ENCODE assay signal across 9 cellular contexts in genomic region chr2:168136392-168136977, GRCh38.
DNase-seq lines count a peak whose midpoint lies in the region; ATAC-seq, FAIRE-seq and TF ChIP-seq lines count a peak whose summit lies in the region.
"Had no signal": no experiment of that assay in that cellular context is flagged by ENCODE, and none has a peak within 500 bp of the region (broad histone marks: within the 10 kb centered on the region; RNA-seq: fewer than 3 reads in every experiment).

No MANE protein-coding gene starts in this region.

- H3K27me3 Mint-ChIP-seq in CD4-positive, CD25-positive, alpha-beta regulatory T cell, result no peaks in the 10 kb centered on the region

- no peaks in the 10 kb centered on the region for H3K4me1 ChIP-seq in CD4-positive, CD25-positive, alpha-beta regulatory T cell (ENCODE audit: control insufficient read depth, insufficient read depth, low read length, poor library complexity, severe bottlenecking)
- H3K4me1 ChIP-seq in KMS-11 (ENCODE audit: low read depth, poor library complexity, severe bottlenecking), result no peaks in the 10 kb centered on the region

- H3K79me2 ChIP-seq in KMS-11 (ENCODE audit: insufficient read depth, low read depth), result no peaks in the 10 kb centered on the region

- TF ChIP-seq CTCF in KMS-11 (conservative IDR thresholded peaks at IDR 0.05; ENCODE audit: low read depth, low read length) (peak; percentile 67), VCaP (conservative IDR thresholded peaks at IDR 0.05) (peak; percentile 68)

- H3K4me3 Mint-ChIP-seq in CD4-positive, CD25-positive, alpha-beta regulatory T cell, result no peak overlapping the region

- no peaks in the 10 kb centered on the region for H3K9me3 Mint-ChIP-seq in CD4-positive, CD25-positive, alpha-beta regulatory T cell

- no peak overlapping the region for H3K27ac Mint-ChIP-seq in CD4-positive, CD25-positive, alpha-beta regulatory T cell

- FAIRE-seq in urothelium cell line (lab: Jason Lieb, UNC), result no peak

- H3K4me1 Mint-ChIP-seq in CD4-positive, CD25-positive, alpha-beta regulatory T cell, result peaks cover 10 to 16% (median 13%) of the 10 kb centered on the region in 4 donors

- peak in 1 of 2 donors; percentile 52 for ATAC-seq in CD4-positive, CD25-positive, alpha-beta regulatory T cell (ENCODE audit: low read depth in 2 of 2)
- ATAC-seq in GM18870 (IDR thresholded peaks at IDR 0.05; ENCODE audit: unreplicated experiment), result peak; percentile 73

- no peak overlapping the region for H2AFZ ChIP-seq in KMS-11 (ENCODE audit: low read depth)

- peak in 2 of 3 donors; percentile 35 to 59 for DNase-seq in CD4-positive, CD25-positive, alpha-beta regulatory T cell
- peak; percentile 23 for DNase-seq in iPS-NIHi11 (ENCODE audit: low spot score)
- DNase-seq in urothelium cell line (ENCODE audit: low spot score), result peak; percentile 12
- DNase-seq in AG08396 (ENCODE audit: low spot score), result no peak
- no peak for DNase-seq in GM19240 (ENCODE audit: insufficient read length, low spot score)

- no peak overlapping the region for H3K4me3 ChIP-seq in CD4-positive, CD25-positive, alpha-beta regulatory T cell (ENCODE audit: low read depth, low read length)
- no peak overlapping the region for H3K4me3 ChIP-seq in KMS-11 (IDR thresholded peaks at IDR 0.05; ENCODE audit: insufficient read depth, low read depth, low read length)

- no peak overlapping the region for H3K4me2 ChIP-seq in KMS-11

- H4K20me1 ChIP-seq in KMS-11 (ENCODE audit: insufficient read depth), result no peaks in the 10 kb centered on the region

- H3K36me3 Mint-ChIP-seq in CD4-positive, CD25-positive, alpha-beta regulatory T cell, result peaks cover 39% of the 10 kb centered on the region

- H3K9me3 ChIP-seq in CD4-positive, CD25-positive, alpha-beta regulatory T cell (ENCODE audit: control insufficient read depth in 2 of 2, low read length in 2 of 2), result no peaks in the 10 kb centered on the region
- H3K9me3 ChIP-seq: neutrophil had no signal

- peaks cover 43% of the 10 kb centered on the region for H3K36me3 ChIP-seq in CD4-positive, CD25-positive, alpha-beta regulatory T cell (ENCODE audit: control insufficient read depth, insufficient read depth, low read length)
- no peaks in the 10 kb centered on the region for H3K36me3 ChIP-seq in KMS-11 (ENCODE audit: insufficient read depth)
- H3K36me3 ChIP-seq: neutrophil had no signal

- H3K27me3 ChIP-seq in CD4-positive, CD25-positive, alpha-beta regulatory T cell (ENCODE audit: control insufficient read depth, insufficient read depth, low read length), result no peaks in the 10 kb centered on the region
- no peaks in the 10 kb centered on the region for H3K27me3 ChIP-seq in KMS-11 (ENCODE audit: insufficient read depth, low read depth)
- H3K27me3 ChIP-seq: neutrophil had no signal

- no peak overlapping the region for H3K9ac ChIP-seq in KMS-11

- H3K27ac ChIP-seq in CD4-positive, CD25-positive, alpha-beta regulatory T cell (ENCODE audit: insufficient read depth, low read length, poor library complexity, severe bottlenecking), result no peak overlapping the region
- H3K27ac ChIP-seq in KMS-11, result no peak overlapping the region
- H3K27ac ChIP-seq in VCaP, result no peak overlapping the region; the same call in 1 of the 2 replicates
- H3K27ac ChIP-seq: neutrophil had no signal

Comparison
In these comparisons a context has a peak if more than half of its experiments do, and no peak if none do; other contexts are left out.
1. DNase-seq: peak in CD4-positive, CD25-positive, alpha-beta regulatory T cell (2 of 3), iPS-NIHi11 (single experiment) and urothelium cell line (single experiment); none in AG08396 (single experiment) and GM19240 (single experiment).